10 cellular contexts compared by ENCODE assay signal in the genomic region with DNA sequence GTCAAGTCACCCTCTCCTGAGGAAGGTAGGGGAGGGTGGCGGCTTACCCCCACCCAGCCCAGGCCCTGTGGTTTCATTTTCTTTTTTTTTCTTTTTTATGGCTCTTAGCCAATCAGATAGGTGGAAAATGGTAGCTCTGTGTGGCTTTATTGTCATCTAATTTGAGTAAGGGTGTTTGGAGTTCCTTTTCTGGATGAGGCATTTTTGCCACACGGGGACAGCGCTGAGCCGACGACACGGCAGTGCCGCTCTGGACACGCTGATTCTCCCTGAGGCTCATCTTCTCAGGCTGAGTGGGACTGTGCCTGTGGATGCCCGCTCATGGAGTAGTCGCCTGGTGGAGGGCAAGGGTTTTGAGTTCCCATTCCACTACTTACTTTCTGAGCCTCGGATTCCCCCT.
DNase-seq lines count a peak whose midpoint lies in the region; ATAC-seq, FAIRE-seq and TF ChIP-seq lines count a peak whose summit lies in the region.
"Had no signal": no experiment of that assay in that cellular context is flagged by ENCODE, and none has a peak within 500 bp of the region (broad histone marks: within the 10 kb centered on the region; RNA-seq: fewer than 3 reads in every experiment).

No MANE protein-coding gene starts in this region.

- ATAC-seq in GM21390 (IDR thresholded peaks at IDR 0.05; ENCODE audit: unreplicated experiment) (no peak), HG02798 (IDR thresholded peaks at IDR 0.05; ENCODE audit: poor library complexity, unreplicated experiment) (no peak)

- no peak overlapping the region for H3K27ac ChIP-seq in parathyroid adenoma

- in situ Hi-C loops in T47D (cut with HindIII; ENCODE audit: low pct_unique_long_range_greater_than_20kb, low sequenced_read_pairs), result no loop called here

- TF ChIP-seq CTCF in D721Med (IDR thresholded peaks at IDR 0.05; ENCODE audit: insufficient read depth, missing control alignments) (peak; percentile 35), LNCAP (IDR thresholded peaks at IDR 0.05) (peak; percentile 54), parathyroid adenoma (IDR thresholded peaks at IDR 0.05) (peak; percentile 54)

- H3K9me3 ChIP-seq in parathyroid adenoma (ENCODE audit: control insufficient read depth, low read length), result no peaks in the 10 kb centered on the region

- H3K4me3 ChIP-seq in parathyroid adenoma (ENCODE audit: low read depth, low read length), result no peak overlapping the region

- H3K4me2 ChIP-seq in parathyroid adenoma (ENCODE audit: low read length), result no peak overlapping the region

- no peaks in the 10 kb centered on the region for H3K27me3 ChIP-seq in parathyroid adenoma (ENCODE audit: control insufficient read depth, insufficient read depth, low read length)

- no peaks in the 10 kb centered on the region for H3K36me3 ChIP-seq in parathyroid adenoma (ENCODE audit: control insufficient read depth, insufficient read depth, low read length)

- peak overlapping the region; percentile 50 for H2AFZ ChIP-seq in parathyroid adenoma

- H3K9ac ChIP-seq in parathyroid adenoma, result no peak overlapping the region

- H3K79me2 ChIP-seq in parathyroid adenoma, result no peaks in the 10 kb centered on the region

- H3K4me1 ChIP-seq in parathyroid adenoma, result peaks cover 7% of the 10 kb centered on the region

- DNase-seq in D721Med (ENCODE audit: insufficient read length, low spot score) (no peak), T47D (ENCODE audit: low read depth in 1 of 2, low spot score in 1 of 2) (peak; percentile 63 to 77), SHP77 (lab: John Stamatoyannopoulos, UW) (no peak)
- DNase-seq: effector CD8-positive, alpha-beta T cell; kidney glomerular epithelial cell; NCI-H1694 had no signal

- no peak for FAIRE-seq in D721Med (lab: Jason Lieb, UNC)

Comparison
In these comparisons a context has a peak if more than half of its experiments do, and no peak if none do; other contexts are left out.
1. DNase-seq: peak in T47D (2 of 2); none in D721Med (single experiment) and SHP77 (0 of 2).
2. Peak in every context shown above with its lines, with median percentiles within 50 percentile points of each other: CTCF ChIP-seq.